7 cellular contexts compared by ENCODE assay signal in the genomic region with DNA sequence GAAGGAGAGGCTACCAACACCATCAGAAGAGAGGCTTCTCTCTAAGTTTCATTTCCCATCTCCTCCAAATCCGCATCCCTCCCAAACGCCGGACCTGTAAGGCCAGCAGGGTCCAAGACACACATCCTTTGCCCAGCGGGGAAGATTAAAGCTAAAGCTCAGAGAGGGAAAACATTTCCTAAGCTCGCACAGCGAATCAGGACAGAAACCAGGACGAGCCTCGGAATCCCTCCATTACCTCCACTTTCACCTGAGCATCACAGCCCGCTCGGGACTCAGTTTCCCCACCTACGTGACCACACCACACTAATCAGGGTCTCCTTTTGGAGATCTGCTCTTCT. TPM values are rescaled to one million over a fixed set of nuclear protein-coding genes. Genes with fewer than 3 reads are reported as not detected.
A peak's percentile ranks its signal among the peaks of the same experiment; 100 is the strongest.
DNase-seq lines count a peak whose midpoint lies in the region; ATAC-seq and TF ChIP-seq lines count a peak whose summit lies in the region.

No MANE protein-coding gene starts in this region.

- peaks cover 11% of the 10 kb centered on the region for H3K27me3 Mint-ChIP-seq in T-helper 17 cell

- peak overlapping the region; percentile 97 for H3K4me3 ChIP-seq in smooth muscle cell

- peaks cover 5% of the 10 kb centered on the region for H3K79me2 ChIP-seq in smooth muscle cell (ENCODE audit: low read depth)

- no peak for TF ChIP-seq CTCF in foreskin keratinocyte (conservative IDR thresholded peaks at IDR 0.05)
- TF ChIP-seq CTCF in smooth muscle cell (IDR thresholded peaks at IDR 0.05; ENCODE audit: borderline replicate concordance, insufficient read depth, poor library complexity, severe bottlenecking): no peak

- H3K9me3 ChIP-seq in T-helper 17 cell (ENCODE audit: control insufficient read depth, low read length, poor library complexity, severe bottlenecking): no peaks in the 10 kb centered on the region
- H3K9me3 ChIP-seq in smooth muscle cell (replicated peaks; ENCODE audit: low read depth): no peaks in the 10 kb centered on the region

- H3K4me1 Mint-ChIP-seq in T-helper 17 cell: peaks cover 28% of the 10 kb centered on the region

- peak overlapping the region; percentile 97 for H3K27ac Mint-ChIP-seq in T-helper 17 cell

- peaks cover 42% of the 10 kb centered on the region for H4K20me1 ChIP-seq in smooth muscle cell (ENCODE audit: low read depth)

- H3K36me3 Mint-ChIP-seq in T-helper 17 cell (ENCODE audit: low read depth): peaks cover 7% of the 10 kb centered on the region

- peak overlapping the region; percentile 88 for H2AFZ ChIP-seq in smooth muscle cell (ENCODE audit: low read depth)

- H3K4me2 ChIP-seq in smooth muscle cell: peak overlapping the region; percentile 99

- H3K27ac ChIP-seq in foreskin keratinocyte: peak overlapping the region; percentile 82
- peak overlapping the region; percentile 99 for H3K27ac ChIP-seq in smooth muscle cell (ENCODE audit: low read depth)

- DNase-seq in HCEC 1CT (peak; percentile 1), T-helper 17 cell (no peak), foreskin keratinocyte (no peak), smooth muscle cell (lab: John Stamatoyannopoulos, UW; ENCODE audit: unreplicated experiment) (no peak), KG1 (lab: John Stamatoyannopoulos, UW) (no peak), NCI-H2107 treated with DMSO at 0.1 percent for 48 hours (lab: John Stamatoyannopoulos, UW; ENCODE audit: unreplicated experiment) (no peak)
- DNase-seq in stimulated activated CD4-positive, alpha-beta T cell treated with anti-CD3 and anti-CD28 coated beads, Interleukin-15, amount 100 ng/mL, for 24 hours: no peak

- H3F3A ChIP-seq in smooth muscle cell (ENCODE audit: low read depth): no peaks in the 10 kb centered on the region

- peaks cover 3% of the 10 kb centered on the region for H3K4me1 ChIP-seq in foreskin keratinocyte
- peaks cover 6% of the 10 kb centered on the region for H3K4me1 ChIP-seq in smooth muscle cell (ENCODE audit: low read depth)

- H3K27me3 ChIP-seq in foreskin keratinocyte (no peaks in the 10 kb centered on the region), smooth muscle cell (ENCODE audit: low read depth) (no peaks in the 10 kb centered on the region)

- ATAC-seq in T-helper 17 cell: no peak
- no peak for ATAC-seq in foreskin keratinocyte

- peak overlapping the region; percentile 95 for H3K4me3 Mint-ChIP-seq in T-helper 17 cell

- 4% methylated on average over 11 of the region's 11 CpGs for WGBS in smooth muscle cell (ENCODE audit: low lambda C conversion rate)

- H3K36me3 ChIP-seq in smooth muscle cell (ENCODE audit: low read depth): peaks cover 5% of the 10 kb centered on the region

- peak overlapping the region; percentile 100 for H3K9ac ChIP-seq in smooth muscle cell (ENCODE audit: low read depth)

RNA-seq across cellular contexts. Expression of gene FOSB, which starts 0.7 kb away (rescaled TPM):
- total RNA-seq in T-helper 17 cell: 1,000 to 10,000 TPM in 1 of 2 donors, 100 to 1,000 TPM in 1; 967 to 2,209 TPM
- 1.7 and 2.7 TPM in 2 replicates for total RNA-seq in foreskin keratinocyte
- polyA plus RNA-seq in foreskin keratinocyte: 0.68 and 1.0 TPM in 2 replicates
- total RNA-seq in smooth muscle cell: 171 and 186 TPM in 2 replicates
- 178 and 299 TPM in 2 replicates for polyA plus RNA-seq in smooth muscle cell

RNA-seq across cellular contexts. Expression of gene RTN2, which starts 29.8 kb away (rescaled TPM):
- total RNA-seq in T-helper 17 cell: 1 to 10 TPM; 2.3 to 6.2 TPM
- total RNA-seq in foreskin keratinocyte: 11.7 and 12.0 TPM in 2 replicates
- 16.6 and 17.7 TPM in 2 replicates for polyA plus RNA-seq in foreskin keratinocyte
- total RNA-seq in smooth muscle cell: 6.3 and 20.5 TPM in 2 replicates
- polyA plus RNA-seq in smooth muscle cell: 24.4 and 28.0 TPM in 2 replicates

RNA-seq across cellular contexts. Expression of gene PPM1N, which starts 31.2 kb away (rescaled TPM):
- total RNA-seq in T-helper 17 cell (1 to 10 TPM; 3.8 to 8.5 TPM), foreskin keratinocyte (2.0 and 2.1 TPM in 2 replicates), smooth muscle cell (0.58 TPM in 1 of 2 replicates, not detected in the other)
- polyA plus RNA-seq in foreskin keratinocyte (3.4 and 3.7 TPM in 2 replicates), smooth muscle cell (0.16 and 1.3 TPM in 2 replicates)

RNA-seq across cellular contexts. Expression of gene VASP, which starts 40.2 kb away (rescaled TPM):
- 100 to 1,000 TPM in 1 of 2 donors, 10 to 100 TPM in 1; 99.7 to 101 TPM for total RNA-seq in T-helper 17 cell
- 168 and 176 TPM in 2 replicates for total RNA-seq in foreskin keratinocyte
- polyA plus RNA-seq in foreskin keratinocyte: 157 and 161 TPM in 2 replicates
- 75.8 and 83.8 TPM in 2 replicates for total RNA-seq in smooth muscle cell
- polyA plus RNA-seq in smooth muscle cell: 73.6 and 107 TPM in 2 replicates

RNA-seq across cellular contexts. Expression of gene ERCC1, which starts 43.4 kb away (rescaled TPM):
- total RNA-seq in T-helper 17 cell (10 to 100 TPM; 28.4 to 36.2 TPM), foreskin keratinocyte (271 TPM in 2 replicates), smooth muscle cell (60.8 and 72.6 TPM in 2 replicates)
- polyA plus RNA-seq in foreskin keratinocyte (359 and 380 TPM in 2 replicates), smooth muscle cell (81.5 and 90.4 TPM in 2 replicates)

Comparison
In these comparisons a context has a peak if more than half of its experiments do, and no peak if none do; other contexts are left out.
1. RNA of gene FOSB, which starts 0.7 kb away (total RNA-seq): 967 to 2,209 TPM in T-helper 17 cell and 171 to 186 TPM in smooth muscle cell; 1.7 to 2.7 TPM in foreskin keratinocyte; every median in the first group is over 10 times any median in the second.